In genomic region chr13:75549262-75550158, GRCh38 we compare ENCODE assay signal across 8 cellular contexts. TPM values are rescaled to one million over a fixed set of nuclear protein-coding genes. Genes with fewer than 3 reads are reported as not detected.
DNase-seq lines count a peak whose midpoint lies in the region; ATAC-seq, FAIRE-seq and TF ChIP-seq lines count a peak whose summit lies in the region.

UCHL3 (plus strand) TSS chr13:75549791; CDS start chr13:75549821, 30 bp downstream.

- WGBS in mammary epithelial cell (ENCODE audit: low coverage, missing lambda C conversion rate) = 2% methylated on average over 37 of the region's 74 CpGs
- 0% methylated on average over 67 to 74 of the region's 74 CpGs for WGBS in small intestine, 3 donors

- ATAC-seq in GM18867 (IDR thresholded peaks at IDR 0.05; ENCODE audit: unreplicated experiment) = peak; percentile 97
- ATAC-seq in HG03108 (IDR thresholded peaks at IDR 0.05; ENCODE audit: unreplicated experiment) = peak; percentile 96

- peak within 1 kb of the TSS; percentile 81 for H3K4me2 ChIP-seq in mammary epithelial cell (ENCODE audit: insufficient read depth, low read depth, low read length)

- H3K27ac ChIP-seq in VCaP (peak within 1 kb of the TSS; percentile 90), mammary epithelial cell (ENCODE audit: insufficient read depth, low read depth, low read length) (peak within 1 kb of the TSS; percentile 95), iPS-20b (ENCODE audit: low read length) (peak within 1 kb of the TSS; percentile 88), small intestine (ENCODE audit: low read depth in 1 of 2, low read length in 1 of 2) (peak within 1 kb of the TSS; percentile 45 to 89)

- BruUV-seq in mammary epithelial cell (replicated peaks; lab: Mats Ljungman, UMichigan) = TSS peak; percentile 80

- in situ Hi-C loops in ACHN (cut with HindIII; ENCODE audit: low pct_ligation_motif_present, low pct_unique_long_range_greater_than_20kb, low sequenced_read_pairs) = no loop called here
- in situ Hi-C loops in mammary epithelial cell (cut with MboI; ENCODE audit: low sequenced_read_pairs in 2 of 2) = loop anchor here in 1 of 2 donors (10.0 kb wide), 1 partner anchor 185 kb away; no protein-coding TSS in a partner anchor

- H2AFZ ChIP-seq in mammary epithelial cell (ENCODE audit: low read depth, low read length) = peak within 1 kb of the TSS; percentile 93

- peaks cover 13% of the 10 kb centered on the region for H3K4me1 ChIP-seq in mammary epithelial cell (ENCODE audit: insufficient read depth, low read length)
- H3K4me1 ChIP-seq in iPS-20b (ENCODE audit: insufficient read depth, low read length) = peaks cover 11% of the 10 kb centered on the region; the same call in 1 of the 2 replicates
- no peaks in the 10 kb centered on the region for H3K4me1 ChIP-seq in small intestine (ENCODE audit: control insufficient read depth in 2 of 2, insufficient read depth in 1 of 2, low read depth in 1 of 2, low read length in 1 of 2)

- H3K27me3 ChIP-seq in mammary epithelial cell (ENCODE audit: insufficient read depth, low read length) (no peaks in the 10 kb centered on the region), iPS-20b (ENCODE audit: insufficient read depth, low read length) (peaks cover 13% of the 10 kb centered on the region), small intestine (ENCODE audit: control insufficient read depth in 2 of 2, insufficient read depth in 2 of 2, low read length in 2 of 2) (no peaks in the 10 kb centered on the region)

- intact Hi-C loops in mammary epithelial cell (cut with micrococcal nuclease) = loop anchor here (1.0 kb wide), 2 partner anchors 67 to 177 kb away; partner anchors contain the start of gene TBC1D4

- H3K79me2 ChIP-seq in mammary epithelial cell (ENCODE audit: insufficient read depth, low read length) = peaks cover 48% of the 10 kb centered on the region

- no peaks in the 10 kb centered on the region for H4K20me1 ChIP-seq in mammary epithelial cell (ENCODE audit: insufficient read depth, low read length)

- TF ChIP-seq CTCF in VCaP (conservative IDR thresholded peaks at IDR 0.05) (peak; percentile 81), mammary epithelial cell (conservative IDR thresholded peaks at IDR 0.05 in 1 of 2, IDR thresholded peaks at IDR 0.05 in 1 of 2; ENCODE audit: extremely low read depth in 1 of 2, insufficient read depth in 1 of 2, low read depth in 1 of 2, low read length in 2 of 2) (peak; percentile 78 to 94)

- H3K9ac ChIP-seq in mammary epithelial cell (ENCODE audit: insufficient read depth, low read length) (peak within 1 kb of the TSS; percentile 93), iPS-20b (ENCODE audit: low read depth, low read length) (peak within 1 kb of the TSS; percentile 97)

- peaks cover 4% of the 10 kb centered on the region for H3K36me3 ChIP-seq in mammary epithelial cell (ENCODE audit: insufficient read depth, low read length)
- H3K36me3 ChIP-seq in iPS-20b (ENCODE audit: insufficient read depth, low read depth, low read length) = peaks cover 8% of the 10 kb centered on the region
- H3K36me3 ChIP-seq in small intestine (ENCODE audit: control insufficient read depth in 2 of 2, insufficient read depth in 2 of 2, low read length in 2 of 2) = peaks cover 0 to 3% of the 10 kb centered on the region in 2 donors

- no peaks in the 10 kb centered on the region for H3K9me3 ChIP-seq in mammary epithelial cell (replicated peaks; ENCODE audit: insufficient read depth, low read length)
- H3K9me3 ChIP-seq in iPS-20b (ENCODE audit: insufficient read depth, low read depth, low read length) = no peaks in the 10 kb centered on the region
- H3K9me3 ChIP-seq in small intestine (ENCODE audit: control insufficient read depth, low read depth) = no peaks in the 10 kb centered on the region

- CTCF ChIA-PET in mammary epithelial cell (lab: Charles Lee; ENCODE audit: low non-redundant PET) = interaction anchor here (0.7 to 1.4 kb wide), 3 partner anchors 13 to 1346 kb away, joined by 3 to 15 read pairs (median 4); partner anchors contain the start of gene TBC1D4

- DNase-seq in ACHN (peak; percentile 95), NCI-H2196 (lab: John Stamatoyannopoulos, UW; ENCODE audit: unreplicated experiment) (peak; percentile 86), mammary epithelial cell (peak; percentile 91), small intestine (peak; percentile 97)

- dilution Hi-C loops in mammary epithelial cell (cut with HindIII; ENCODE audit: low sequenced_read_pairs) = no loop called here

- peak within 1 kb of the TSS; percentile 78 to 98 (median 84) for H3K4me3 ChIP-seq in mammary epithelial cell (replicated peaks in 1 of 3; ENCODE audit: insufficient read depth in 1 of 3, low read depth in 2 of 3, low read length in 3 of 3)
- peak within 1 kb of the TSS; percentile 93 for H3K4me3 ChIP-seq in iPS-20b (ENCODE audit: low read length)
- H3K4me3 ChIP-seq in small intestine (ENCODE audit: low read depth in 1 of 2, low read length in 2 of 2) = peak within 1 kb of the TSS; percentile 86 to 89

- FAIRE-seq in small intestine (lab: Jason Lieb, UNC) = no peak

RNA-seq across cellular contexts. Expression of gene UCHL3, which starts in this region (rescaled TPM):
- total RNA-seq in mammary epithelial cell = 10 to 100 TPM; 82.3 to 85.4 TPM
- polyA plus RNA-seq in mammary epithelial cell (84.5 TPM), small intestine (10 to 100 TPM; 34.9 to 63.2 (median 48.8) TPM)
- 45.0 TPM for polyA minus RNA-seq in mammary epithelial cell

Comparison
In these comparisons a context has a peak if more than half of its experiments do, and no peak if none do; other contexts are left out.
1. Peak in every context shown above with its lines: DNase-seq, ATAC-seq, H3K4me3 ChIP-seq and H3K27ac ChIP-seq.